Comparison of ENCODE assay signal across 10 cellular contexts in the genomic region with DNA sequence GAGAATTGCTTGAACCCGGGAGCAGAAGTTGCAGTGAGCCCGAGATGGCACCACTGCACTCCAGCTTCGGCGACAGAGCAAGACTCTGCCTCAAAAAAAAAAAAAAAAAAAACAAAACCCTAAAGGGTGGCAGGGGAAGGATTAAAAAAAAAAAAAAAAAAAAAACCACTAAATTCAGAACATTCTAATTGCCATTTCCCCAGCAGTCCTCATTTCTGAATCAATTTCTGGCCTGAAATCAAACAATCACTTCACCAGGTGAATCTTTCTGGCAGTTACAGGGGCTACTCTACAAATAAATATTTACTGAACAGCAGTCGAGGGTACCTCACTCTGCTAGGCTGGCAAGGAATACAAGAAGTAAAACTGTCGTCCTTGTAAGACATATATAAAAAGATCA. TPM values are rescaled to one million over a fixed set of nuclear protein-coding genes. Genes with fewer than 3 reads are reported as not detected.
DNase-seq lines count a peak whose midpoint lies in the region; ATAC-seq and TF ChIP-seq lines count a peak whose summit lies in the region.
"Had no signal": no experiment of that assay in that cellular context is flagged by ENCODE, and none has a peak within 500 bp of the region (broad histone marks: within the 10 kb centered on the region; RNA-seq: fewer than 3 reads in every experiment).

No MANE protein-coding gene starts in this region.

- DNase-seq in cardiac muscle cell (ENCODE audit: low read depth in 1 of 2, low spot score in 1 of 2) (no peak), left ventricle myocardium superior (no peak), NCI-H2029 (lab: John Stamatoyannopoulos, UW) (no peak), D341Med (ENCODE audit: low spot score) (no peak), GDM1 (lab: John Stamatoyannopoulos, UW) (no peak)
- no peak for DNase-seq in activated CD4-positive, alpha-beta memory T cell treated with anti-CD3 and anti-CD28 coated beads, Interleukin-2, amount 10 ng/mL, durations not matched to agents 7 days and 5 days
- DNase-seq: DMS 273 treated with DMSO at 0.1 percent for 48 hours, NCI-H82 had no signal

- H3K27ac Mint-ChIP-seq in activated CD4-positive, alpha-beta memory T cell treated with anti-CD3 and anti-CD28 coated beads, Interleukin-2, amount 10 ng/mL, durations not matched to agents 7 days and 5 days, result no peak overlapping the region

- peaks cover 6% of the 10 kb centered on the region for H3K9me3 Mint-ChIP-seq in activated CD4-positive, alpha-beta memory T cell treated with anti-CD3 and anti-CD28 coated beads, Interleukin-2, amount 10 ng/mL, durations not matched to agents 7 days and 5 days

- CTCF ChIA-PET in activated CD4-positive, alpha-beta memory T cell treated with anti-CD3 and anti-CD28 coated beads, Interleukin-2, amount 10 ng/mL, durations not matched to agents 7 days and 5 days (lab: Charles Lee), result interaction anchor here (1.0 kb wide), 1 partner anchor 208 kb away, joined by 3 read pairs; no protein-coding TSS in a partner anchor

- ATAC-seq in left ventricle myocardium superior, result no peak

- H3K9ac ChIP-seq in iPS-18a (ENCODE audit: low read length) (no peak overlapping the region), subcutaneous abdominal adipose tissue (ENCODE audit: low read length in 5 of 5) (peak overlapping the region in 3 of 5 donors; percentile 89 to 97 (median 89))

- H3K4me3 Mint-ChIP-seq in activated CD4-positive, alpha-beta memory T cell treated with anti-CD3 and anti-CD28 coated beads, Interleukin-2, amount 10 ng/mL, durations not matched to agents 7 days and 5 days, result peak overlapping the region; percentile 91

- no peak overlapping the region for H3K27ac ChIP-seq in cardiac muscle cell
- no peak overlapping the region for H3K27ac ChIP-seq in iPS-18a (ENCODE audit: low read length)
- peak overlapping the region; percentile 79 for H3K27ac ChIP-seq in subcutaneous abdominal adipose tissue (ENCODE audit: low read depth, low read length)

- POLR2A ChIA-PET in activated CD4-positive, alpha-beta memory T cell treated with anti-CD3 and anti-CD28 coated beads, Interleukin-2, amount 10 ng/mL, durations not matched to agents 7 days and 5 days (lab: Charles Lee), result interaction anchor here (1.5 to 2.4 kb wide), 5 partner anchors 17 to 126 kb away, joined by 5 to 11 read pairs (median 7); a partner anchor contains a TSS

- H3K27me3 ChIP-seq in cardiac muscle cell (peaks cover 5% of the 10 kb centered on the region), iPS-18a (ENCODE audit: control insufficient read depth, insufficient read depth, low read length) (peaks cover under 1% of the 10 kb centered on the region), subcutaneous abdominal adipose tissue (ENCODE audit: control insufficient read depth in 5 of 5, insufficient read depth in 4 of 5, low read length in 5 of 5) (no peaks in the 10 kb centered on the region)

- TF ChIP-seq CTCF in cardiac muscle cell (IDR thresholded peaks at IDR 0.05; ENCODE audit: low read depth, low read length), result no peak

- H3K4me1 ChIP-seq in cardiac muscle cell (ENCODE audit: low read depth), result peaks cover 4% of the 10 kb centered on the region
- peaks cover 5% of the 10 kb centered on the region for H3K4me1 ChIP-seq in iPS-18a (ENCODE audit: control insufficient read depth, low read depth, low read length)
- H3K4me1 ChIP-seq in subcutaneous abdominal adipose tissue (ENCODE audit: control insufficient read depth in 5 of 5, insufficient read depth in 5 of 5, low read length in 5 of 5), result peaks cover 2 to 15% (median 11%) of the 10 kb centered on the region in 5 donors

- H3K9me3 ChIP-seq in cardiac muscle cell (ENCODE audit: low read depth) (no peaks in the 10 kb centered on the region), iPS-18a (ENCODE audit: control insufficient read depth, low read depth, low read length) (no peaks in the 10 kb centered on the region), subcutaneous abdominal adipose tissue (ENCODE audit: control insufficient read depth in 5 of 5, low read length in 5 of 5) (no peaks in the 10 kb centered on the region)

- intact Hi-C loops in left ventricle myocardium superior (cut with micrococcal nuclease), result no loop called here

- peak overlapping the region; percentile 97 for H3K4me3 ChIP-seq in cardiac muscle cell
- peak overlapping the region; percentile 93 for H3K4me3 ChIP-seq in iPS-18a (ENCODE audit: low read length)
- H3K4me3 ChIP-seq in subcutaneous abdominal adipose tissue (ENCODE audit: low read depth in 1 of 5, low read length in 5 of 5), result peak overlapping the region in 2 of 5 donors; percentile 100

- peaks cover 28% of the 10 kb centered on the region for H3K36me3 Mint-ChIP-seq in activated CD4-positive, alpha-beta memory T cell treated with anti-CD3 and anti-CD28 coated beads, Interleukin-2, amount 10 ng/mL, durations not matched to agents 7 days and 5 days (ENCODE audit: low read depth)

- peaks cover 5% of the 10 kb centered on the region for H3K27me3 Mint-ChIP-seq in activated CD4-positive, alpha-beta memory T cell treated with anti-CD3 and anti-CD28 coated beads, Interleukin-2, amount 10 ng/mL, durations not matched to agents 7 days and 5 days

- H3K36me3 ChIP-seq in cardiac muscle cell (peaks cover 9% of the 10 kb centered on the region), iPS-18a (ENCODE audit: control insufficient read depth, low read depth, low read length) (peaks cover 24% of the 10 kb centered on the region), subcutaneous abdominal adipose tissue (ENCODE audit: control insufficient read depth in 5 of 5, insufficient read depth in 5 of 5, low read length in 5 of 5) (peaks cover 11 to 37% (median 22%) of the 10 kb centered on the region in 5 donors)

- H3K4me1 Mint-ChIP-seq in activated CD4-positive, alpha-beta memory T cell treated with anti-CD3 and anti-CD28 coated beads, Interleukin-2, amount 10 ng/mL, durations not matched to agents 7 days and 5 days, result peaks cover 22% of the 10 kb centered on the region

RNA-seq across cellular contexts. Expression of a gene that starts 1.2 kb away (rescaled TPM):
- total RNA-seq in cardiac muscle cell (65.6 and 74.4 TPM in 2 replicates), left ventricle myocardium superior (153 TPM)
- polyA plus RNA-seq in cardiac muscle cell, result 96.9 and 101 TPM in 2 replicates
- 10 to 100 TPM; 40.8 to 41.4 TPM for total RNA-seq in activated CD4-positive, alpha-beta memory T cell treated with anti-CD3 and anti-CD28 coated beads, Interleukin-2, amount 10 ng/mL, durations not matched to agents 7 days and 5 days

RNA-seq across cellular contexts. Expression of a gene that starts 27.4 kb away (rescaled TPM):
- total RNA-seq in cardiac muscle cell (0.78 and 1.0 TPM in 2 replicates), left ventricle myocardium superior (0.12 TPM)
- polyA plus RNA-seq in cardiac muscle cell, result 0.91 and 1.2 TPM in 2 replicates
- total RNA-seq in activated CD4-positive, alpha-beta memory T cell treated with anti-CD3 and anti-CD28 coated beads, Interleukin-2, amount 10 ng/mL, durations not matched to agents 7 days and 5 days, result under 1 TPM in 1 of 2 experiments, not detected in 1; 0.08 TPM

RNA-seq across cellular contexts. Expression of a gene that starts 44.8 kb away (rescaled TPM):
- total RNA-seq in cardiac muscle cell (32.3 and 61.5 TPM in 2 replicates), left ventricle myocardium superior (17.7 TPM)
- 39.1 and 49.1 TPM in 2 replicates for polyA plus RNA-seq in cardiac muscle cell
- total RNA-seq in activated CD4-positive, alpha-beta memory T cell treated with anti-CD3 and anti-CD28 coated beads, Interleukin-2, amount 10 ng/mL, durations not matched to agents 7 days and 5 days, result 10 to 100 TPM; 70.3 to 71.2 TPM
